11 cellular contexts compared by ENCODE assay signal in genomic region chr13:28429685-28430290, GRCh38.
A peak's percentile ranks its signal among the peaks of the same experiment; 100 is the strongest.
DNase-seq lines count a peak whose midpoint lies in the region; ATAC-seq and TF ChIP-seq lines count a peak whose summit lies in the region.
"Had no signal": no experiment of that assay in that cellular context is flagged by ENCODE, and none has a peak within 500 bp of the region (broad histone marks: within the 10 kb centered on the region; RNA-seq: fewer than 3 reads in every experiment).

No MANE protein-coding gene starts in this region.

- no peak for DNase-seq in activated naive CD8-positive, alpha-beta T cell treated with anti-CD3 and anti-CD28 coated beads for 36 hours
- no peak for DNase-seq in GDM1 (lab: John Stamatoyannopoulos, UW)
- DNase-seq in activated naive CD4-positive, alpha-beta T cell treated with anti-CD3 and anti-CD28 coated beads, Interleukin-2, amount 10 ng/mL, durations not matched to agents 7 days and 5 days = no peak
- no peak for DNase-seq in NCI-H345 treated with DMSO at 0.1 percent for 48 hours (lab: John Stamatoyannopoulos, UW; ENCODE audit: unreplicated experiment)
- DNase-seq: CD8-positive, alpha-beta T cell; NCI-H1930; sigmoid colon had no signal

- CTCF ChIA-PET in activated naive CD4-positive, alpha-beta T cell treated with anti-CD3 and anti-CD28 coated beads, Interleukin-2, amount 10 ng/mL, durations not matched to agents 7 days and 5 days (lab: Charles Lee) = no interaction called here

- no peak overlapping the region for H3K4me3 Mint-ChIP-seq in activated naive CD8-positive, alpha-beta T cell treated with anti-CD3 and anti-CD28 coated beads for 36 hours
- no peak overlapping the region for H3K4me3 Mint-ChIP-seq in activated naive CD4-positive, alpha-beta T cell treated with anti-CD3 and anti-CD28 coated beads, Interleukin-2, amount 10 ng/mL, durations not matched to agents 7 days and 5 days
- H3K4me3 Mint-ChIP-seq: CD8-positive, alpha-beta T cell had no signal

- peak overlapping the region; percentile 74 for H3K27ac Mint-ChIP-seq in activated naive CD8-positive, alpha-beta T cell treated with anti-CD3 and anti-CD28 coated beads for 36 hours
- H3K27ac Mint-ChIP-seq in activated naive CD4-positive, alpha-beta T cell treated with anti-CD3 and anti-CD28 coated beads, Interleukin-2, amount 10 ng/mL, durations not matched to agents 7 days and 5 days = no peak overlapping the region
- H3K27ac Mint-ChIP-seq: CD8-positive, alpha-beta T cell had no signal

- no peaks in the 10 kb centered on the region for H3K27me3 Mint-ChIP-seq in activated naive CD8-positive, alpha-beta T cell treated with anti-CD3 and anti-CD28 coated beads for 36 hours
- H3K27me3 Mint-ChIP-seq in activated naive CD4-positive, alpha-beta T cell treated with anti-CD3 and anti-CD28 coated beads, Interleukin-2, amount 10 ng/mL, durations not matched to agents 7 days and 5 days = no peaks in the 10 kb centered on the region

- ATAC-seq in GM19467 (IDR thresholded peaks at IDR 0.05; ENCODE audit: unreplicated experiment) (peak; percentile 92), HG03108 (IDR thresholded peaks at IDR 0.05; ENCODE audit: unreplicated experiment) (peak; percentile 90), SK-N-SH treated with all-trans-retinoic acid at 6 μM for 48 hours (no peak)
- ATAC-seq: CD8-positive, alpha-beta T cell had no signal

- H3K36me3 Mint-ChIP-seq in activated naive CD8-positive, alpha-beta T cell treated with anti-CD3 and anti-CD28 coated beads for 36 hours = no peaks in the 10 kb centered on the region
- H3K36me3 Mint-ChIP-seq in activated naive CD4-positive, alpha-beta T cell treated with anti-CD3 and anti-CD28 coated beads, Interleukin-2, amount 10 ng/mL, durations not matched to agents 7 days and 5 days = no peaks in the 10 kb centered on the region

- peaks cover 16% of the 10 kb centered on the region for H3K36me3 ChIP-seq in ES-I3 (ENCODE audit: insufficient read depth, low read length)
- H3K36me3 ChIP-seq: sigmoid colon had no signal

- peaks cover 42% of the 10 kb centered on the region for H3K4me1 ChIP-seq in ES-I3 (ENCODE audit: insufficient read depth, low read length)
- H3K4me1 ChIP-seq: sigmoid colon had no signal

- no peaks in the 10 kb centered on the region for H3K9me3 Mint-ChIP-seq in activated naive CD8-positive, alpha-beta T cell treated with anti-CD3 and anti-CD28 coated beads for 36 hours
- H3K9me3 Mint-ChIP-seq in activated naive CD4-positive, alpha-beta T cell treated with anti-CD3 and anti-CD28 coated beads, Interleukin-2, amount 10 ng/mL, durations not matched to agents 7 days and 5 days = no peaks in the 10 kb centered on the region
- H3K9me3 Mint-ChIP-seq: CD8-positive, alpha-beta T cell had no signal

- peaks cover 3% of the 10 kb centered on the region for H3K4me1 Mint-ChIP-seq in activated naive CD8-positive, alpha-beta T cell treated with anti-CD3 and anti-CD28 coated beads for 36 hours
- peaks cover 10% of the 10 kb centered on the region for H3K4me1 Mint-ChIP-seq in activated naive CD4-positive, alpha-beta T cell treated with anti-CD3 and anti-CD28 coated beads, Interleukin-2, amount 10 ng/mL, durations not matched to agents 7 days and 5 days

- H3K9me3 ChIP-seq in ES-I3 (ENCODE audit: control insufficient read depth, insufficient read depth, low read length) = no peaks in the 10 kb centered on the region
- H3K9me3 ChIP-seq: sigmoid colon had no signal

- peak overlapping the region; percentile 11; the same call in 1 of the 2 replicates for H3K9ac ChIP-seq in ES-I3 (ENCODE audit: low read depth, low read length)

TF ChIP-seq in SK-N-SH treated with all-trans-retinoic acid at 6 μM for 48 hours, 23 proteins besides CTCF, POLR2A, EP300 and RAD21:
- TF ChIP-seq SNAI2 (CRISPR knock-in tag; IDR thresholded peaks at IDR 0.05) (no peak), CSDC2 (CRISPR knock-in tag; IDR thresholded peaks at IDR 0.05) (no peak), OSR1 (CRISPR knock-in tag; IDR thresholded peaks at IDR 0.05) (no peak), GLIS3 (CRISPR knock-in tag; IDR thresholded peaks at IDR 0.05) (no peak), ARNTL (CRISPR knock-in tag; IDR thresholded peaks at IDR 0.05; ENCODE audit: borderline replicate concordance, low read depth) (no peak), CSRNP3 (CRISPR knock-in tag; IDR thresholded peaks at IDR 0.05) (no peak), ZNF565 (CRISPR knock-in tag; conservative IDR thresholded peaks at IDR 0.05; ENCODE audit: low read depth) (no peak), PATZ1 (CRISPR knock-in tag; IDR thresholded peaks at IDR 0.05; ENCODE audit: borderline replicate concordance) (no peak), RARB (CRISPR knock-in tag; IDR thresholded peaks at IDR 0.05) (no peak), ISL1 (CRISPR knock-in tag; IDR thresholded peaks at IDR 0.05) (no peak), TCF4 (CRISPR knock-in tag; IDR thresholded peaks at IDR 0.05; ENCODE audit: borderline replicate concordance) (no peak), ZC3H10 (CRISPR knock-in tag; IDR thresholded peaks at IDR 0.05) (no peak), TSHZ2 (CRISPR knock-in tag; IDR thresholded peaks at IDR 0.05) (no peak), TOX (CRISPR knock-in tag; IDR thresholded peaks at IDR 0.05; ENCODE audit: borderline replicate concordance) (no peak), ZNF8 (CRISPR knock-in tag; IDR thresholded peaks at IDR 0.05) (no peak), ZFP30 (CRISPR knock-in tag; IDR thresholded peaks at IDR 0.05) (no peak)
- TF ChIP-seq, protein P1, sequence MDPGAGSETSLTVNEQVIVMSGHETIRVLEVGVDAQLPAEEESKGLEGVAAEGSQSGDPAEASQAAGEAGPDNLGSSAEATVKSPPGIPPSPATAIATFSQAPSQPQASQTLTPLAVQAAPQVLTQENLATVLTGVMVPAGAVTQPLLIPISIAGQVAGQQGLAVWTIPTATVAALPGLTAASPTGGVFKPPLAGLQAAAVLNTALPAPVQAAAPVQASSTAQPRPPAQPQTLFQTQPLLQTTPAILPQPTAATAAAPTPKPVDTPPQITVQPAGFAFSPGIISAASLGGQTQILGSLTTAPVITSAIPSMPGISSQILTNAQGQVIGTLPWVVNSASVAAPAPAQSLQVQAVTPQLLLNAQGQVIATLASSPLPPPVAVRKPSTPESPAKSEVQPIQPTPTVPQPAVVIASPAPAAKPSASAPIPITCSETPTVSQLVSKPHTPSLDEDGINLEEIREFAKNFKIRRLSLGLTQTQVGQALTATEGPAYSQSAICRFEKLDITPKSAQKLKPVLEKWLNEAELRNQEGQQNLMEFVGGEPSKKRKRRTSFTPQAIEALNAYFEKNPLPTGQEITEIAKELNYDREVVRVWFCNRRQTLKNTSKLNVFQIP (CRISPR knock-in tag; IDR thresholded peaks at IDR 0.05; ENCODE audit: borderline replicate concordance, low read depth) = no peak
